In genomic region chr2:128765822-128766221, GRCh38 we compare ENCODE assay signal across 10 cellular contexts.
"Had no signal": no experiment of that assay in that cellular context is flagged by ENCODE, and none has a peak within 500 bp of the region (broad histone marks: within the 10 kb centered on the region; RNA-seq: fewer than 3 reads in every experiment).

No MANE protein-coding gene starts in this region.

- ATAC-seq: foreskin keratinocyte, heart left ventricle, left lung had no signal

- H3K4me3 ChIP-seq: heart left ventricle, left lung, transverse colon had no signal

- H3K36me3 ChIP-seq: heart left ventricle, left lung, transverse colon had no signal

- H3K4me1 ChIP-seq: foreskin keratinocyte, left lung, transverse colon had no signal

- DNase-seq: activated naive CD8-positive, alpha-beta T cell treated with anti-CD3 and anti-CD28 coated beads for 36 hours; foreskin keratinocyte; heart left ventricle; mesenchymal stem cell; stimulated activated CD4-positive, alpha-beta T cell treated with anti-CD3 and anti-CD28 coated beads, Interleukin-1b, Interleukin-23, amount 100 ng/mL, for 48 hours; stimulated activated naive CD4-positive, alpha-beta T cell; substantia nigra; T-helper 2 cell; transverse colon had no signal

- H3K9me3 ChIP-seq: transverse colon had no signal

- H3K27me3 ChIP-seq: foreskin keratinocyte, heart left ventricle, left lung, transverse colon had no signal

- H3K27ac ChIP-seq: foreskin keratinocyte, heart left ventricle, left lung, transverse colon had no signal
